In the genomic region with DNA sequence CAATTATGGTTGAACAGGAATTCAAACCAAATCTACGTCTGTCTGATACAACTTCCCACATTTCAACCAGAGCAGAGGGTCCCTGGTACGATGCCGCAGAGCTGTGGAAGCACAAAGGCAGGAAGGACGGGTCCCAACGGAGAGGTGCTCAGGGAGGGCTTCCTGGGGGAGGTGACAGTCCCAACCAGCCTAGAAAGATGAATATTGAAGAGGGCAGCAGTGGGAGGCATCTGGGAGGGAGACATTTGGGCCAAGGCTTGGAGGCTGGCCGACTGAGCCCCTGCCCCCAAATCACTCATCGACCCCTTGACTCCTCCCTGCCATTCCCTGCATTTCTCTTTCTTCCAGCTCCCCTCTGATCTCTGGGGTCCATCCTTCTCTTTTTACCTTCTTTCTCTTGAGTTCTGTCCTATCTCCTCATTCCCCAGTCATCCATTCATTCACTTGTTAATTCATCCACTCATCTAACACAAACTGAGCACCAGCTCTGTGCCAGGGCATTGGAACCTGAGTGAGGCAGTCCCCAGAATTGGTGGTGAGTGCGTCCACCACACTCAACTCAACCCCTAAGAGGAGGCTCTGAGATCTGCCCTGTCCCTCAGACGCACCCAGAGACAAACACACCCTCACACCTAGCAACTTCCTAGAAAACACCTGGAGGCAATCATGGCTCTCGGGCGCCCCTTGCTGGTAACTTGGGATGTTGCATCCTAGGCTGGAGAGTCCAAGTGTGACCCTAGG, we compare ENCODE assay signal across 9 cellular contexts. TPM values are rescaled to one million over a fixed set of nuclear protein-coding genes. Genes with fewer than 3 reads are reported as not detected.
A peak's percentile ranks its signal among the peaks of the same experiment; 100 is the strongest.
DNase-seq lines count a peak whose midpoint lies in the region; TF ChIP-seq lines count a peak whose summit lies in the region.
"Had no signal": no experiment of that assay in that cellular context is flagged by ENCODE, and none has a peak within 500 bp of the region (broad histone marks: within the 10 kb centered on the region; RNA-seq: fewer than 3 reads in every experiment).

No MANE protein-coding gene starts in this region.

- H3K27me3 ChIP-seq in ascending aorta (no peaks in the 10 kb centered on the region), spleen (replicated peaks in 1 of 7) (peaks cover 0 to 7% (median 0%) of the 10 kb centered on the region in 7 donors)
- H3K27me3 ChIP-seq: BLaER1 treated with 17β-estradiol and CSF1 and Interleukin-3, amounts not matched to agents 10 nM and 100 nM had no signal

- TF ChIP-seq POLR2A in spleen (IDR thresholded peaks at IDR 0.05): no peak

- H3K4me1 ChIP-seq in ascending aorta (no peaks in the 10 kb centered on the region), spleen (peaks cover 2 to 29% (median 18%) of the 10 kb centered on the region in 6 donors)

- no peak overlapping the region for H3K4me3 ChIP-seq in ascending aorta
- no peak overlapping the region for H3K4me3 ChIP-seq in spleen
- H3K4me3 ChIP-seq: BLaER1 treated with 17β-estradiol and CSF1 and Interleukin-3, amounts not matched to agents 10 nM and 100 nM had no signal

- DNase-seq in NCI-H510A treated with DMSO at 0.1 percent for 48 hours (lab: John Stamatoyannopoulos, UW) (peak; percentile 79), NCI-H510A (lab: John Stamatoyannopoulos, UW) (no peak), NCI-H1105 treated with DMSO at 0.1 percent for 48 hours (lab: John Stamatoyannopoulos, UW) (peak; percentile 61), T1000 (lab: John Stamatoyannopoulos, UW) (peak; percentile 73), ascending aorta (ENCODE audit: low spot score in 2 of 2) (peak in 1 of 2 donors; percentile 89), hypothalamus (lab: John Stamatoyannopoulos, UW) (peak in 49 of 51 donors; percentile 5 to 86 (median 44)), spleen (peak; percentile 91), 8988T (no peak)

- TF ChIP-seq CTCF in ascending aorta (IDR thresholded peaks at IDR 0.05) (peak; percentile 89 to 95 (median 92)), spleen (IDR thresholded peaks at IDR 0.05 in 8 of 11, conservative IDR thresholded peaks at IDR 0.05 in 3 of 11) (peak; percentile 74 to 95 (median 92))

- H3K27ac ChIP-seq in ascending aorta (no peak overlapping the region), spleen (no peak overlapping the region)

- intact Hi-C loops in ascending aorta (cut with DNase I): loop anchor here (1.0 to 5.0 kb wide), 4 partner anchors 25 to 181 kb away; a partner anchor contains a TSS
- intact Hi-C loops in spleen (cut with DNase I; ENCODE audit: low total_unique reads): no loop called here

- H3K9me3 ChIP-seq in ascending aorta (no peaks in the 10 kb centered on the region), spleen (no peaks in the 10 kb centered on the region)
- H3K9me3 ChIP-seq: BLaER1 treated with 17β-estradiol and CSF1 and Interleukin-3, amounts not matched to agents 10 nM and 100 nM had no signal

- 39 to 57% (median 53%) methylated on average over 11 of the region's 11 CpGs for WGBS in spleen, 5 donors

- H3K36me3 ChIP-seq in ascending aorta (no peaks in the 10 kb centered on the region), spleen (no peaks in the 10 kb centered on the region)
- H3K36me3 ChIP-seq: BLaER1 treated with 17β-estradiol and CSF1 and Interleukin-3, amounts not matched to agents 10 nM and 100 nM had no signal

RNA-seq across cellular contexts. Expression of a gene that starts 13.2 kb away (rescaled TPM):
- not detected for total RNA-seq in ascending aorta
- total RNA-seq in spleen: 1 to 10 TPM in 2 of 7 donors, under 1 TPM in 1, not detected in 4; 0.60 to 1.8 (median 1.3) TPM
- polyA plus RNA-seq in spleen: under 1 TPM; 0.08 to 0.38 (median 0.24) TPM

RNA-seq across cellular contexts. Expression of a gene that starts 26.5 kb away (rescaled TPM):
- total RNA-seq in ascending aorta (1,294 TPM), spleen (100 to 1,000 TPM in 6 of 7 donors, 10 to 100 TPM in 1; 69.7 to 395 (median 178) TPM)
- polyA plus RNA-seq in spleen: 10 to 100 TPM; 14.4 to 63.5 (median 15.0) TPM

RNA-seq across cellular contexts. Expression of a gene that starts 37.8 kb away (rescaled TPM):
- not detected for total RNA-seq in ascending aorta
- 1 to 10 TPM in 3 of 7 donors, not detected in 4; 1.7 to 5.2 (median 3.9) TPM for total RNA-seq in spleen
- polyA plus RNA-seq in spleen: under 1 TPM; 0.45 to 0.94 (median 0.80) TPM

Comparison
In these comparisons a context has a peak if more than half of its experiments do, and no peak if none do; other contexts are left out.
1. DNase-seq: peak in NCI-H510A treated with DMSO at 0.1 percent for 48 hours (single experiment), NCI-H1105 treated with DMSO at 0.1 percent for 48 hours (single experiment), T1000 (single experiment), hypothalamus (49 of 51) and spleen (single experiment); none in NCI-H510A (single experiment) and 8988T (single experiment).